In the genomic region with DNA sequence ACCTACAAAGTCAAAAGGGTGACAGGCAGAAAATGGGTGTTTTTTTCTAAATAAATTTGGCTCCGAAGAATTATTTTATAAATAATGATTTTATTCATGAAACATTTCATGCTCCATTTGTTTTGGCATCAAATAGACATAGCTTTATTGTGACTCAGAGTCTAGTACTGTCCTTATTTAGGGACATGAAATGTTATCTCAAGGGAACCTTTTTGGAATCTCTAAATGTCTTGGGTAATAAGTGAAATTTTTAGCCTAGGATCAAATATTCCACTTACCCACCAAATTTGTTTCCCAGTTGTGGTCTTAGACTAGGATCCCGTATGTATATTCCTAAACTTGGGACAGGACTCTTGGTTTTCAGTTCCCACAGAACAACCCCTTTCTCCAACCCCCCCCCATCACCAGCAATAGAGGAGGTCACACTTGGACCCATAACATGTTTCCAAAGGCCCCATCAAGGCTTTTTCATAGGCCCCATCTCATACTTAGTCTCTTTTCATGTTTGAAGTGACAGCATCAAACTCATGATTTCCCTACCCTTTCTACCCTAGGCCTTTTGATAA, we compare ENCODE assay signal across 16 cellular contexts.
DNase-seq lines count a peak whose midpoint lies in the region; ATAC-seq and TF ChIP-seq lines count a peak whose summit lies in the region.
"Had no signal": no experiment of that assay in that cellular context is flagged by ENCODE, and none has a peak within 500 bp of the region (broad histone marks: within the 10 kb centered on the region; RNA-seq: fewer than 3 reads in every experiment).

No MANE protein-coding gene starts in this region.

- no peak overlapping the region for H3K4me2 ChIP-seq in parathyroid adenoma (ENCODE audit: low read length)

- H2AFZ ChIP-seq in parathyroid adenoma = no peak overlapping the region

- ATAC-seq in RWPE2 (ENCODE audit: low read depth) = no peak

- peaks cover 4% of the 10 kb centered on the region for H3K79me2 ChIP-seq in parathyroid adenoma

- H3K4me3 ChIP-seq in AG10803 (ENCODE audit: low read length) (no peak overlapping the region), RWPE2 (ENCODE audit: severe bottlenecking) (no peak overlapping the region), foreskin fibroblast (ENCODE audit: low read depth in 1 of 2, low read length in 2 of 2) (no peak overlapping the region), parathyroid adenoma (ENCODE audit: low read depth, low read length) (no peak overlapping the region), H7 (ENCODE audit: insufficient read depth, low read depth, low read length) (no peak overlapping the region)
- H3K4me3 ChIP-seq: ovary had no signal

- H3K9me3 ChIP-seq in RWPE2 (ENCODE audit: severe bottlenecking) = no peaks in the 10 kb centered on the region
- H3K9me3 ChIP-seq in parathyroid adenoma (ENCODE audit: control insufficient read depth, low read length) = no peaks in the 10 kb centered on the region
- H3K9me3 ChIP-seq: ovary had no signal

- peaks cover 51% of the 10 kb centered on the region for H3K4me1 ChIP-seq in RWPE2 (ENCODE audit: insufficient read depth, poor library complexity, severe bottlenecking)
- H3K4me1 ChIP-seq in parathyroid adenoma = peaks cover 39% of the 10 kb centered on the region

- H3K27ac ChIP-seq in RWPE2 (ENCODE audit: poor library complexity, severe bottlenecking) (peak overlapping the region; percentile 74), parathyroid adenoma (peak overlapping the region; percentile 70)
- H3K27ac ChIP-seq: ovary had no signal

- no peaks in the 10 kb centered on the region for H3K36me3 ChIP-seq in RWPE2 (ENCODE audit: low read depth)
- no peaks in the 10 kb centered on the region for H3K36me3 ChIP-seq in parathyroid adenoma (ENCODE audit: control insufficient read depth, insufficient read depth, low read length)
- H3K36me3 ChIP-seq in H7 (replicated peaks; ENCODE audit: control insufficient read depth, insufficient read depth, low read length) = no peaks in the 10 kb centered on the region
- H3K36me3 ChIP-seq: ovary had no signal

- no peaks in the 10 kb centered on the region for H3K27me3 ChIP-seq in RWPE2 (ENCODE audit: insufficient read depth, poor library complexity, severe bottlenecking)
- H3K27me3 ChIP-seq in parathyroid adenoma (ENCODE audit: control insufficient read depth, insufficient read depth, low read length) = no peaks in the 10 kb centered on the region
- no peaks in the 10 kb centered on the region for H3K27me3 ChIP-seq in H7 (ENCODE audit: control insufficient read depth, insufficient read depth, low read length)
- H3K27me3 ChIP-seq: ovary had no signal

- TF ChIP-seq CTCF in AG10803 (conservative IDR thresholded peaks at IDR 0.05; ENCODE audit: low read length) (no peak), RWPE2 (IDR thresholded peaks at IDR 0.05; ENCODE audit: poor library complexity, severe bottlenecking) (no peak), foreskin fibroblast (IDR thresholded peaks at IDR 0.05; ENCODE audit: low read depth, low read length) (no peak), parathyroid adenoma (IDR thresholded peaks at IDR 0.05) (no peak)

- no peak overlapping the region for H3K9ac ChIP-seq in parathyroid adenoma

- DNase-seq in AG10803 (ENCODE audit: low read depth) (peak; percentile 62), RWPE2 (ENCODE audit: low spot score) (no peak), foreskin fibroblast (peak; percentile 29 to 64), SHP77 treated with DMSO at 0.1 percent for 48 hours (lab: John Stamatoyannopoulos, UW) (no peak), H7 (no peak), NCI-H2107 (lab: John Stamatoyannopoulos, UW) (no peak), NCI-H345 treated with DMSO at 0.1 percent for 48 hours (lab: John Stamatoyannopoulos, UW; ENCODE audit: unreplicated experiment) (no peak)
- DNase-seq: activated CD4-positive, alpha-beta T cell treated with anti-CD3 and anti-CD28 coated beads, Interleukin-2, amount 50 U/mL, for 48 hours; AML-193; DMS79; KBM-7; NCI-H1694 treated with DMSO at 0.1 percent for 48 hours; ovary; SIG-M5; stimulated activated CD8-positive, alpha-beta memory T cell treated with anti-CD3 and anti-CD28 coated beads, Interleukin-4, amount 100 ng/mL, for 48 hours had no signal

Comparison
In these comparisons a context has a peak if more than half of its experiments do, and no peak if none do; other contexts are left out.
1. DNase-seq: peak in AG10803 (single experiment) and foreskin fibroblast (2 of 2); none in RWPE2 (single experiment), SHP77 treated with DMSO at 0.1 percent for 48 hours (single experiment), H7 (single experiment), NCI-H2107 (single experiment) and NCI-H345 treated with DMSO at 0.1 percent for 48 hours (single experiment).